Comparison of ENCODE assay signal across 1 cellular context in the genomic region with DNA sequence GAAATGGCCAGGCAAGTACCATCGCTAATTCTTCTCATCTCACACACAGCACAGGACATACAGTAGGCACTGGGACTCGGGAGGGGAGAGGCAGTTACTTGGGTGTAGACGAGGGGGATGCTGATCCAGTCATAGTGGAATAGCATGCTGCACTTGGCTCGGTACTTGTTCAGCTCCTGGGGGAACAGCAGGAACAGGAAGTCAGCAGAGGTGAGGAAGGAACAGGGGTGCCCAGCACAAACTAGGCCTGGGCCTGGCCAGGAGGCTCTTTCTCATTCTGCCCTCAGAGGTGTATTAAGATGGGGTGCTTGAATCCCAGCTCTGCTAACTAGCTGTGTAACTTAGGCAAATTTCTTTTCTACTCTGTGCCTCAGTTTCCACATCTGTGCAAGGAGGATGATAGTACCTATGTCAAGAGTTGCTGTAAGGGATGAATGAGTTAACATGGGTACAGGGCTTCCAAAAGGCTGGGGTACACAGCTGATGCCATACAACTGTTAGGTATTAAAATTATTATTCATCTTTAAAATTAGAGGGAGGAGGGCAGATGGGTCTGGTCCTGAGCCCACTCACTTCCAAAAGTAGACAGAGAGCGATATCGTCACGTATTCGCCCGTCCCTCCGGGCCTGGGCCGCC.
TF ChIP-seq lines count a peak whose summit lies in the region.

No MANE protein-coding gene starts in this region.

TF ChIP-seq in GM12878, 131 proteins besides CTCF, POLR2A, EP300 and RAD21:
- TF ChIP-seq TBL1XR1 (IDR thresholded peaks at IDR 0.05; ENCODE audit: low read depth, low read length) (no peak), CHD4 (IDR thresholded peaks at IDR 0.05) (no peak), TCF12 (IDR thresholded peaks at IDR 0.05; ENCODE audit: low read depth, low read length) (no peak), CHD1 (IDR thresholded peaks at IDR 0.05; ENCODE audit: low read depth, low read length) (no peak), MTA2 (IDR thresholded peaks at IDR 0.05; ENCODE audit: low read depth) (no peak), CBFB (IDR thresholded peaks at IDR 0.05; ENCODE audit: low read depth) (no peak), RBBP5 (conservative IDR thresholded peaks at IDR 0.05) (no peak), BHLHE40 (IDR thresholded peaks at IDR 0.05; ENCODE audit: borderline replicate concordance in 1 of 2, low read depth in 2 of 2, low read length in 1 of 2) (no peak), RELB (IDR thresholded peaks at IDR 0.05; ENCODE audit: low read depth) (no peak), ESRRA (IDR thresholded peaks at IDR 0.05; ENCODE audit: low read length) (no peak), PML (IDR thresholded peaks at IDR 0.05; ENCODE audit: low read length) (no peak), SMC3 (IDR thresholded peaks at IDR 0.05; ENCODE audit: borderline replicate concordance, low read length) (no peak), LARP7 (IDR thresholded peaks at IDR 0.05) (no peak), SIN3A (IDR thresholded peaks at IDR 0.05; ENCODE audit: low read depth, low read length) (no peak), BCL11A (IDR thresholded peaks at IDR 0.05; ENCODE audit: low read depth, low read length) (no peak), ZNF384 (IDR thresholded peaks at IDR 0.05; ENCODE audit: borderline replicate concordance, low read depth, low read length) (no peak), ATF7 (IDR thresholded peaks at IDR 0.05; ENCODE audit: low read depth) (no peak)
- TF ChIP-seq, protein P1, sequence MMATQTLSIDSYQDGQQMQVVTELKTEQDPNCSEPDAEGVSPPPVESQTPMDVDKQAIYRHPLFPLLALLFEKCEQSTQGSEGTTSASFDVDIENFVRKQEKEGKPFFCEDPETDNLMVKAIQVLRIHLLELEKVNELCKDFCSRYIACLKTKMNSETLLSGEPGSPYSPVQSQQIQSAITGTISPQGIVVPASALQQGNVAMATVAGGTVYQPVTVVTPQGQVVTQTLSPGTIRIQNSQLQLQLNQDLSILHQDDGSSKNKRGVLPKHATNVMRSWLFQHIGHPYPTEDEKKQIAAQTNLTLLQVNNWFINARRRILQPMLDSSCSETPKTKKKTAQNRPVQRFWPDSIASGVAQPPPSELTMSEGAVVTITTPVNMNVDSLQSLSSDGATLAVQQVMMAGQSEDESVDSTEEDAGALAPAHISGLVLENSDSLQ (IDR thresholded peaks at IDR 0.05) = no peak
- TF ChIP-seq, protein P2, sequence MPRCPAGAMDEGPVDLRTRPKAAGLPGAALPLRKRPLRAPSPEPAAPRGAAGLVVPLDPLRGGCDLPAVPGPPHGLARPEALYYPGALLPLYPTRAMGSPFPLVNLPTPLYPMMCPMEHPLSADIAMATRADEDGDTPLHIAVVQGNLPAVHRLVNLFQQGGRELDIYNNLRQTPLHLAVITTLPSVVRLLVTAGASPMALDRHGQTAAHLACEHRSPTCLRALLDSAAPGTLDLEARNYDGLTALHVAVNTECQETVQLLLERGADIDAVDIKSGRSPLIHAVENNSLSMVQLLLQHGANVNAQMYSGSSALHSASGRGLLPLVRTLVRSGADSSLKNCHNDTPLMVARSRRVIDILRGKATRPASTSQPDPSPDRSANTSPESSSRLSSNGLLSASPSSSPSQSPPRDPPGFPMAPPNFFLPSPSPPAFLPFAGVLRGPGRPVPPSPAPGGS (IDR thresholded peaks at IDR 0.05; ENCODE audit: borderline replicate concordance, insufficient read depth, low read depth, low read length, poor library complexity, severe bottlenecking) = no peak
